Comparison of ENCODE assay signal across 13 cellular contexts in the genomic region with DNA sequence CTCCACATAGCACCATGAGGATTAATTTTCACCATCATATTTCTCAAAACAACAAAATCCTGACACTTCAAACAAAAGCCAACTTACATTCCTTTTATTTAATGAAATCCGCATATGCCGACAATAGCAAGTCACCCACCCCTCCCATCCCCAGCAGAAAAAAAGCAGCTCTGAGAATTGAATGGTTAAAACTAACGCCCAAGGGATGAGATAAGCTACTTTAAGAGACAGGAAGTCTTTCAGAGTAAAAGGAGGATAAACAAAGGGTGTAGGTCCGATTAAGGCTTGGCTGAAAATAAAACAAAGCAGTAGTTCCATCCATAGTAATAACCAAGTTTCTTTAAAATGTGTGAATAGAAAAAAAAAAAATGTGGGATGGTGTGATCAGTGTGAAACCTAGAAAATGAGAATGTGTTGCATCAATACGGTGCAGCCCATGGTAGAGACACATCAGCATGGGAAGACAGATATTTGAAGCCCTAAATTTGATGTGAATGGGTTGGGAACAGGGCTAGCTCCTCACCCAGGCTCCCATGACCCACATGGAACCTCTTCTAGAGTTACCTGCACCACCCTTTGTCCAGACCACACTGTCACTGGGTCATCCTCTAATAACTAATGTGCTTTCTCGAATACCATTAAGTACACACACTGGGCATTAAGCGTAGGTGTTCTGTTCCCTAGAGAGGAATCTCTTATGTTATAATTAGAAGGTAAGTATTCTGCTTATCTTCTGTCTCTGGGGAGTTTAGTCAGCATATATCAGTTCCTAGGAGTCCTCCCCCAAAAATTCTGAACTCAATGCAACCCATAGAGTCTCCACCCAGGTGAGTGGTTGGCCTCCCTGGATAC. TPM values are rescaled to one million over a fixed set of nuclear protein-coding genes. Genes with fewer than 3 reads are reported as not detected.
DNase-seq lines count a peak whose midpoint lies in the region; ATAC-seq and TF ChIP-seq lines count a peak whose summit lies in the region.
"Had no signal": no experiment of that assay in that cellular context is flagged by ENCODE, and none has a peak within 500 bp of the region (broad histone marks: within the 10 kb centered on the region; RNA-seq: fewer than 3 reads in every experiment).

No MANE protein-coding gene starts in this region.

- no peak for TF ChIP-seq POLR2A in breast epithelium (IDR thresholded peaks at IDR 0.05)

- no peaks in the 10 kb centered on the region for H3K27me3 ChIP-seq in breast epithelium
- H3K27me3 ChIP-seq: BE2C had no signal

- H3K27ac ChIP-seq in mesodermal cell (ENCODE audit: low read depth, low read length, severe bottlenecking), result peak overlapping the region; percentile 36
- peak overlapping the region in 1 of 2 donors; percentile 29 for H3K27ac ChIP-seq in breast epithelium
- H3K27ac ChIP-seq: prostate gland had no signal

- TF ChIP-seq CTCF in astrocyte of the spinal cord (IDR thresholded peaks at IDR 0.05; ENCODE audit: low read depth, low read length), result no peak
- no peak for TF ChIP-seq CTCF in breast epithelium (IDR thresholded peaks at IDR 0.05)

- WGBS in mesodermal cell (ENCODE audit: insufficient coverage in 2 of 2), 2 experiments, result 50% methylated on average over 2 of the region's 7 CpGs; no CpG with 5 or more reads in 1 of the 2 experiments

- H3K9me3 ChIP-seq in mesodermal cell (ENCODE audit: control insufficient read depth, low read length), result peaks cover 11% of the 10 kb centered on the region
- H3K9me3 ChIP-seq in breast epithelium, result peaks cover 0 to 8% of the 10 kb centered on the region in 2 donors
- H3K9me3 ChIP-seq: BE2C, prostate gland had no signal

- DNase-seq in ELF-1 (ENCODE audit: low read depth, low spot score), result peak; percentile 13
- peak; percentile 55 for DNase-seq in astrocyte of the spinal cord (ENCODE audit: low read depth, low spot score)
- no peak for DNase-seq in breast epithelium (ENCODE audit: low spot score in 2 of 2)
- DNase-seq: BE2C, NCI-H226, substantia nigra had no signal

- intact Hi-C loops in breast epithelium (cut with DNase I; ENCODE audit: low total_unique reads), result no loop called here

- in situ Hi-C loops in astrocyte of the spinal cord (cut with HindIII; ENCODE audit: low sequenced_read_pairs), result no loop called here

- H3K36me3 ChIP-seq in mesodermal cell (ENCODE audit: control insufficient read depth, insufficient read depth, low read length) (peaks cover 79% of the 10 kb centered on the region), breast epithelium (no peaks in the 10 kb centered on the region)
- H3K36me3 ChIP-seq: BE2C, prostate gland had no signal

- ATAC-seq in HG03432 (IDR thresholded peaks at IDR 0.05; ENCODE audit: unreplicated experiment) (peak; percentile 46), HG03095 (IDR thresholded peaks at IDR 0.05; ENCODE audit: unreplicated experiment) (no peak), HG02852 (IDR thresholded peaks at IDR 0.05; ENCODE audit: unreplicated experiment) (no peak), HG02678 (IDR thresholded peaks at IDR 0.05; ENCODE audit: unreplicated experiment) (no peak)
- ATAC-seq: Panc1 had no signal

- peaks cover 43% of the 10 kb centered on the region for H3K4me1 ChIP-seq in mesodermal cell (ENCODE audit: control insufficient read depth, insufficient read depth, low read length, poor library complexity, severe bottlenecking)
- no peaks in the 10 kb centered on the region for H3K4me1 ChIP-seq in breast epithelium
- H3K4me1 ChIP-seq: prostate gland had no signal

- H3K4me3 ChIP-seq in astrocyte of the spinal cord (ENCODE audit: low read depth, low read length), result no peak overlapping the region
- H3K4me3 ChIP-seq in mesodermal cell (ENCODE audit: extremely low read depth, insufficient read depth, low read length, poor library complexity, severe bottlenecking), result no peak overlapping the region
- H3K4me3 ChIP-seq in breast epithelium, result no peak overlapping the region
- H3K4me3 ChIP-seq: prostate gland had no signal

RNA-seq across cellular contexts. Expression of gene RTRAF, which starts 31.7 kb away (rescaled TPM):
- 343 TPM for polyA plus RNA-seq in mesodermal cell (2013, experiment 1 of 2)
- polyA plus RNA-seq in mesodermal cell (2013, experiment 2 of 2), result 370 TPM
- total RNA-seq in breast epithelium, result 10 to 100 TPM; 48.7 to 93.0 (median 61.3) TPM

RNA-seq across cellular contexts. Expression of gene NID2, which starts 47.8 kb away (rescaled TPM):
- 230 TPM for polyA plus RNA-seq in mesodermal cell (2013, experiment 1 of 2)
- 314 TPM for polyA plus RNA-seq in mesodermal cell (2013, experiment 2 of 2)
- total RNA-seq in breast epithelium, result 10 to 100 TPM; 10.9 to 30.8 (median 14.2) TPM

Comparison
In these comparisons a context has a peak if more than half of its experiments do, and no peak if none do; other contexts are left out.
1. DNase-seq: peak in ELF-1 (single experiment) and astrocyte of the spinal cord (single experiment); none in breast epithelium (0 of 2).